8 cellular contexts compared by ENCODE assay signal in the genomic region with DNA sequence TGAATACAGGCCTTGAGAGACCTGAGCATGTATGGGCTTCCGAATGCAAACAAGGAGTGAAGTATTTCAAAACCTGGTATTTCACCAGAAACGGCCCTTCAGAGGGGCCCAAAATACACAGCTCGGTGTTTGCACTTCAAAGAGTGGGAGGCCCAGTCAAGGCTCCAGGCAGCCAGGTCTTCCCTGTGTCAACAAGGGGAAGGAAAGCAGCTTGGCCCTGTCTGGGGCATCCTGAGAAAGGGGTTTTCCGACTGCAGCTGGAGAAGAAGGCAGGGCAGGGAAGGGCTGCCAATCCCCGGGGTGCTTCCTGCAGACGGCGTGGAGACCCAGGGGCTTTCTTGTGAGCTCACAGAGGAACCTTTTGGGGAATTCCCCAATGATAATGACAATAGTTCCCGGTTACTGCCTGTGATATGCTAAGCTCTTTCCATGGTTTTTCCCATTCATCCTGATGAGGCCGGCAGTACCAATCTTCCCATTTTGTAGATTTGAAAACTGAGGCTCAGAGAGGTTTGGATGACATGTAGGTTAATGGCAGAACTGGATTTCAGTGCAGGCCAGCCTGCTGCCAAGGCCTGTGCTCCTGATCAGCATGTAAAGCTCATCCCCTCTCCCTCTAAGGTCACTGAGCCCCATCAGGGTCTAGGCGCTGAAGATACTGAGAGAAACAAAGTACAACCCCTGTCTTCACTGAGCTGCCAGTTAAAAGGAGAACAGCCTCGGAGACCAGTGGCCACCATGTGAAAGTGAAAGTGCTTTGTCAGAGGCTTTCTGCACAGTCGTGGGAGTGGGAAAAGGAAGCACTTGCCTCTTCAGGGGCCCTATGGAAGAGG. TPM values are rescaled to one million over a fixed set of nuclear protein-coding genes. Genes with fewer than 3 reads are reported as not detected.
DNase-seq lines count a peak whose midpoint lies in the region; ATAC-seq, FAIRE-seq and TF ChIP-seq lines count a peak whose summit lies in the region.

No MANE protein-coding gene starts in this region.

- H3K36me3 Mint-ChIP-seq in T-cell = no peaks in the 10 kb centered on the region
- no peaks in the 10 kb centered on the region for H3K36me3 Mint-ChIP-seq in effector memory CD8-positive, alpha-beta T cell (ENCODE audit: insufficient read depth)

- H3K27me3 ChIP-seq in pancreas = no peaks in the 10 kb centered on the region

- H3K27ac ChIP-seq in pancreas = peak overlapping the region in 1 of 4 donors; percentile 16

- H3K9me3 ChIP-seq in pancreas = no peaks in the 10 kb centered on the region

- no peaks in the 10 kb centered on the region for H3K9me3 Mint-ChIP-seq in T-cell
- H3K9me3 Mint-ChIP-seq in effector memory CD8-positive, alpha-beta T cell = no peaks in the 10 kb centered on the region

- peak; percentile 7 for DNase-seq in stimulated activated CD4-positive, alpha-beta T cell treated with anti-CD3 and anti-CD28 coated beads, Interleukin-12 subunit alpha, Interleukin-12 subunit beta, amount 100 ng/mL, for 4 hours
- no peak for DNase-seq in stimulated activated CD4-positive, alpha-beta T cell treated with anti-CD3 and anti-CD28 coated beads, Interleukin-2, amount 100 ng/mL, for 48 hours
- DNase-seq in T-cell = peak in 23 of 34 experiments; percentile 2 to 38 (median 11)
- peak in 2 of 3 experiments; percentile 5 to 15 for DNase-seq in effector memory CD8-positive, alpha-beta T cell
- peak in 3 of 6 donors; percentile 44 to 76 (median 46) for DNase-seq in pancreas
- no peak for DNase-seq in D341Med (ENCODE audit: low spot score)

- H3K4me1 Mint-ChIP-seq in T-cell = peaks cover 28 to 33% (median 29%) of the 10 kb centered on the region in 3 donors
- peaks cover 16 to 28% of the 10 kb centered on the region in 2 donors for H3K4me1 Mint-ChIP-seq in effector memory CD8-positive, alpha-beta T cell (ENCODE audit: low read depth in 2 of 2)

- peak overlapping the region; percentile 53 to 61 for H3K27ac Mint-ChIP-seq in T-cell
- peak overlapping the region; percentile 90 to 91 for H3K27ac Mint-ChIP-seq in effector memory CD8-positive, alpha-beta T cell

- intact Hi-C loops in pancreas (cut with DNase I) = no loop called here

- H3K4me3 Mint-ChIP-seq in T-cell = peak overlapping the region; percentile 56 to 79 (median 67)
- peak overlapping the region; percentile 76 to 78 for H3K4me3 Mint-ChIP-seq in effector memory CD8-positive, alpha-beta T cell

- H3K4me3 ChIP-seq in pancreas = no peak overlapping the region

- WGBS in pancreas, 2 donors = 34 to 39% methylated on average over 12 of the region's 12 CpGs

- H3K36me3 ChIP-seq in pancreas = no peaks in the 10 kb centered on the region

- POLR2A ChIA-PET in T-cell (lab: Charles Lee) = interaction anchor here in 1 of 2 donors (0.5 to 0.9 kb wide), 2 partner anchors 8 to 40 kb away, joined by 3 read pairs; no protein-coding TSS in a partner anchor

- peaks cover 3 to 15% of the 10 kb centered on the region in 2 donors for H3K27me3 Mint-ChIP-seq in T-cell
- H3K27me3 Mint-ChIP-seq in effector memory CD8-positive, alpha-beta T cell = peaks cover 9 to 55% of the 10 kb centered on the region in 2 donors

- TF ChIP-seq CTCF in pancreas (IDR thresholded peaks at IDR 0.05) = no peak

- CTCF ChIA-PET in T-cell (lab: Charles Lee) = interaction anchor here in 1 of 2 donors (1.0 kb wide), 1 partner anchor 677 kb away, joined by 3 read pairs; no protein-coding TSS in a partner anchor

- FAIRE-seq in pancreas (lab: Jason Lieb, UNC) = no peak

- peak; percentile 30 to 90 (median 44) for ATAC-seq in T-cell (replicated peaks in 1 of 4)
- ATAC-seq in effector memory CD8-positive, alpha-beta T cell (replicated peaks) = peak; percentile 65
- ATAC-seq in pancreas = peak; percentile 60 to 86 (median 74)
- no peak for ATAC-seq in GM18498 (IDR thresholded peaks at IDR 0.05; ENCODE audit: unreplicated experiment)
- no peak for ATAC-seq in HG03175 (IDR thresholded peaks at IDR 0.05; ENCODE audit: unreplicated experiment)

- peaks cover 0 to 16% (median 0%) of the 10 kb centered on the region in 3 donors for H3K4me1 ChIP-seq in pancreas

RNA-seq across cellular contexts. Expression of gene TLE3, which starts 43.0 kb away (rescaled TPM):
- 100 to 1,000 TPM in 4 of 5 donors, 10 to 100 TPM in 1; 99.2 to 174 (median 160) TPM for total RNA-seq in T-cell
- total RNA-seq in pancreas = 10 to 100 TPM; 13.9 to 37.2 (median 21.7) TPM
- polyA plus RNA-seq in pancreas = 10 to 100 TPM; 12.5 to 13.0 TPM

Comparison
In these comparisons a context has a peak if more than half of its experiments do, and no peak if none do; other contexts are left out.
1. DNase-seq: peak in stimulated activated CD4-positive, alpha-beta T cell treated with anti-CD3 and anti-CD28 coated beads, Interleukin-12 subunit alpha, Interleukin-12 subunit beta, amount 100 ng/mL, for 4 hours (single experiment), T-cell (23 of 34) and effector memory CD8-positive, alpha-beta T cell (2 of 3); none in stimulated activated CD4-positive, alpha-beta T cell treated with anti-CD3 and anti-CD28 coated beads, Interleukin-2, amount 100 ng/mL, for 48 hours (0 of 2) and D341Med (single experiment).
2. ATAC-seq: peak in T-cell (4 of 4), effector memory CD8-positive, alpha-beta T cell (single experiment) and pancreas (4 of 4); none in GM18498 (single experiment) and HG03175 (single experiment).